ENCODE assay signal across 8 cellular contexts in the genomic region with DNA sequence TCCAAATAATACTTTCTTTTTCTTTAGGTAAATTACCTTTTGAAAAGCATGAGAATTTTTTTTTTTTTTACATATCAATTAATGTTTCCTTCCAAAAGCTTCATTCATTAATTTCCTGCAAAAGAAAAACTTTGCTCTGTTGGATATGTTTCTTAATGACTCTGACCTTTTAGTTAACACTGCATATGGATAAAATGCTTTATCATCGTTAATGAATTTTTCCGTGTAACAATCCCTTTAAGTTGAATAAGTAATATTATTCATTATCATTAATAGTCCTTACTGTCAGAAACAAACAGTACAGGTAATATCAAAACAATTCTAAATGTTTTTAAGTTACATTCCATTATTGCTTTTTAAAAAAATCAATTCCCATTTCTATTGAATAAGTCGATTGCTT.
"Had no signal": no experiment of that assay in that cellular context is flagged by ENCODE, and none has a peak within 500 bp of the region (broad histone marks: within the 10 kb centered on the region; RNA-seq: fewer than 3 reads in every experiment).

No MANE protein-coding gene starts in this region.

- H3K4me3 ChIP-seq: GM12878 had no signal

- DNase-seq: GDM1, GF-D8 had no signal

- FAIRE-seq: G401.6, GM12878, GM12891, GM12892, GM18507, GM19239 had no signal

- ATAC-seq: GM12878 had no signal
